ENCODE assay signal across 8 cellular contexts in genomic region chr6:154343473-154344308, GRCh38. TPM values are rescaled to one million over a fixed set of nuclear protein-coding genes. Genes with fewer than 3 reads are reported as not detected.
DNase-seq lines count a peak whose midpoint lies in the region; ATAC-seq and TF ChIP-seq lines count a peak whose summit lies in the region.

No MANE protein-coding gene starts in this region.

- H3K4me1 ChIP-seq in HUES64 (ENCODE audit: insufficient read depth, low read length) (peaks cover 28% of the 10 kb centered on the region), adipocyte (ENCODE audit: control insufficient read depth, insufficient read depth, low read length) (no peaks in the 10 kb centered on the region)

- H3K27ac ChIP-seq in HUES64 (ENCODE audit: low read depth, low read length): peak overlapping the region; percentile 75; the same call in 1 of the 2 replicates

- H3K9ac ChIP-seq in HUES64 (ENCODE audit: low read depth, low read length) (peak overlapping the region; percentile 59), adipocyte (ENCODE audit: low read length) (no peak overlapping the region)

- TF ChIP-seq CTCF in AG10803 (conservative IDR thresholded peaks at IDR 0.05; ENCODE audit: low read length): peak; percentile 58

- ATAC-seq in HG03354 (IDR thresholded peaks at IDR 0.05; ENCODE audit: poor library complexity, severe bottlenecking, unreplicated experiment) (no peak), GM21737 (IDR thresholded peaks at IDR 0.05; ENCODE audit: unreplicated experiment) (no peak)

- H3K36me3 ChIP-seq in HUES64 (ENCODE audit: insufficient read depth, low read length): no peaks in the 10 kb centered on the region
- no peaks in the 10 kb centered on the region for H3K36me3 ChIP-seq in adipocyte (ENCODE audit: control insufficient read depth, insufficient read depth, low read length, severe bottlenecking)

- H3K9me3 ChIP-seq in HUES64 (ENCODE audit: insufficient read depth, low read depth, low read length): no peaks in the 10 kb centered on the region
- no peaks in the 10 kb centered on the region for H3K9me3 ChIP-seq in adipocyte (ENCODE audit: control insufficient read depth, low read length)

- H3K4me3 ChIP-seq in AG10803 (ENCODE audit: low read length) (no peak overlapping the region), HUES64 (ENCODE audit: low read length) (peak overlapping the region; percentile 32), adipocyte (ENCODE audit: low read length) (no peak overlapping the region)

- no peaks in the 10 kb centered on the region for H3K27me3 ChIP-seq in HUES64 (ENCODE audit: insufficient read depth, low read length)
- no peaks in the 10 kb centered on the region for H3K27me3 ChIP-seq in adipocyte (replicated peaks; ENCODE audit: control insufficient read depth, insufficient read depth, low read length)

- 43% methylated on average over 16 of the region's 16 CpGs for WGBS in HUES64

- DNase-seq in AG10803 (ENCODE audit: low read depth) (peak; percentile 44), adipocyte (ENCODE audit: low read depth) (peak; percentile 4), islet precursor cell (peak; percentile 86), DMS114 treated with DMSO at 0.1 percent for 48 hours (lab: John Stamatoyannopoulos, UW; ENCODE audit: unreplicated experiment) (no peak), COLO829 (ENCODE audit: low spot score) (no peak)

RNA-seq across cellular contexts. Expression of gene IPCEF1, which starts 12.9 kb away (rescaled TPM):
- polyA plus RNA-seq in HUES64 (2013, experiment 1 of 2): 0.45 TPM
- 0.25 TPM for polyA plus RNA-seq in HUES64 (2013, experiment 2 of 2)

Comparison
In these comparisons a context has a peak if more than half of its experiments do, and no peak if none do; other contexts are left out.
1. DNase-seq: peak in AG10803 (single experiment), adipocyte (single experiment) and islet precursor cell (single experiment); none in DMS114 treated with DMSO at 0.1 percent for 48 hours (single experiment) and COLO829 (single experiment).